Comparison of ENCODE assay signal across 1 cellular context in the genomic region with DNA sequence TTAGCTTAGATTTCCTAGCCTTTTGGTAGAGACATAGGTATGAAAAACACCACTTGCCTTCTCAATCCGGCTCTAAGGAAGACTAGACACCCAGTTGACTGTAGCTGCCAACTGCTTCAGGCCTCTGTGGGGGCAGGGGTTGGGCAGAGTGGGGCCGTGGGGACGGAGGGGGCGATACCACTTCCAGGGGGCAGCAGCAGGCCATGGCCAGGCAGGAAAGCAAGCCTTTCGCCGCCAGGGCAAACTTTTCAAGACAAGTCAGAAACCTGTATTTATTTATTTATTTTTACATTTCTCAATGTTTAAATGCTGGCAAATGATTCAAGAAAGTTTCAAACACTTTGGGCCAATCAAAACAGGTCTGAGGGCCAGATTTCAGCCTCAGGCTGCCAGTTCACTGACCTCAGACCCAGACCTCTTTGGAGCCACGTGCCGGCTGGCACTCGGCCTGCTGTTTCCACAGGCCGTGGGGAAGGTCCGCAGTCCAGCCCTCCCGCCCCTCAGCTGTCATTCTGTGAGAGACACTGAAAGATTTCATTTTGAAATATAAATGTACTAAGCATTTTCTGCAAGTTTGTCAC.
TF ChIP-seq lines count a peak whose summit lies in the region.

No MANE protein-coding gene starts in this region.

TF ChIP-seq in A549, 52 proteins besides CTCF, POLR2A, EP300 and RAD21:
- TF ChIP-seq, protein P1, sequence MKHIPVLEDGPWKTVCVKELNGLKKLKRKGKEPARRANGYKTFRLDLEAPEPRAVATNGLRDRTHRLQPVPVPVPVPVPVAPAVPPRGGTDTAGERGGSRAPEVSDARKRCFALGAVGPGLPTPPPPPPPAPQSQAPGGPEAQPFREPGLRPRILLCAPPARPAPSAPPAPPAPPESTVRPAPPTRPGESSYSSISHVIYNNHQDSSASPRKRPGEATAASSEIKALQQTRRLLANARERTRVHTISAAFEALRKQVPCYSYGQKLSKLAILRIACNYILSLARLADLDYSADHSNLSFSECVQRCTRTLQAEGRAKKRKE (CRISPR knock-in tag; IDR thresholded peaks at IDR 0.05; ENCODE audit: low read depth), result no peak
- peak; percentile 38; the same call in 1 of the 2 replicates for TF ChIP-seq MAX (IDR thresholded peaks at IDR 0.05)
